8 cellular contexts compared by ENCODE assay signal in the genomic region with DNA sequence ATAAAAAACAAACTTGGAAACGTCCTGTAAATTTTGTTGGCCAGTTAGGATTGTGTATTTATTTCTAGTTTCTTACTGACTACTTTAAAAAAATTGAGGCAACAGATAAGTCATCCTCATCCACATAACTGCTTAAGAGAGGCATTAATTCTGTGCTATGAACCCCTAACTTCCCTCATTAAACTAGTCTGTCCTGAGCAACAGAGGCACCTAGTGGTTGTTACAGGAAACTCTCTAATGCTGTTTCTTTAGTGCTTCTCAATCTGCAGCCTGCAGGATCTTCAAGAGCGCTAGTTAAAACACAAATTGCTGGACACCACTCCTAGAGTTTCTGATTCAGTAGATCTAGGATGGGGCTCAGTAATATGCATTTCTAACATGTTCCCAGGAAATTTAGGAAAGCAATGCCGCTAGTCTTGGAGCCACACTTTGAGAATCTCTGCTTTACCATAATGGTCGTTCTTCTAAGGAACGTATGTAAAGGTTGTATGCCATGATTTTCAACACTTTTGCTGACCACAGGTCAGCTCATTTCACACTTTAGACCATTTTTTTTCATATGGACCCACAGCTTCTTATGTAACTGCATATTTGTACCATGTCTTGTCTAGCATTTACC.
A peak's percentile ranks its signal among the peaks of the same experiment; 100 is the strongest.
DNase-seq lines count a peak whose midpoint lies in the region; ATAC-seq and TF ChIP-seq lines count a peak whose summit lies in the region.

No MANE protein-coding gene starts in this region.

- H3K27me3 Mint-ChIP-seq in activated CD4-positive, alpha-beta memory T cell treated with anti-CD3 and anti-CD28 coated beads, Interleukin-2, amount 10 ng/mL, durations not matched to agents 7 days and 5 days = peaks cover 2% of the 10 kb centered on the region

- H3K36me3 ChIP-seq in PC-3 (ENCODE audit: low read depth, low read length) = no peaks in the 10 kb centered on the region
- no peaks in the 10 kb centered on the region for H3K36me3 ChIP-seq in ascending aorta

- H3F3A ChIP-seq in PC-3 (ENCODE audit: low read length, unreplicated experiment) = no peaks in the 10 kb centered on the region

- ATAC-seq in GM19455 (IDR thresholded peaks at IDR 0.05; ENCODE audit: unreplicated experiment) (peak; percentile 59), HG03575 (IDR thresholded peaks at IDR 0.05; ENCODE audit: extremely low read depth, insufficient number of reproducible peaks, low FRiP score, unreplicated experiment) (peak; percentile 78), PC-3 (no peak; the same call in 1 of the 2 replicates), GM18868 (IDR thresholded peaks at IDR 0.05; ENCODE audit: unreplicated experiment) (no peak)

- no peaks in the 10 kb centered on the region for H4K20me1 ChIP-seq in PC-3 (ENCODE audit: low read length)

- H3K9me3 ChIP-seq in PC-3 (ENCODE audit: low read length) (no peaks in the 10 kb centered on the region), ascending aorta (no peaks in the 10 kb centered on the region)

- H3K4me1 ChIP-seq in PC-3 (ENCODE audit: insufficient read depth, low read length) (no peaks in the 10 kb centered on the region), ascending aorta (no peaks in the 10 kb centered on the region)

- CTCF ChIA-PET in PC-3 (lab: Charles Lee) = no interaction called here
- CTCF ChIA-PET in activated CD4-positive, alpha-beta memory T cell treated with anti-CD3 and anti-CD28 coated beads, Interleukin-2, amount 10 ng/mL, durations not matched to agents 7 days and 5 days (lab: Charles Lee) = no interaction called here

- H3K9ac ChIP-seq in PC-3 (ENCODE audit: low read length) = no peak overlapping the region

- no peak overlapping the region for H2AFZ ChIP-seq in PC-3 (ENCODE audit: low read length)

- H3K4me2 ChIP-seq in PC-3 (ENCODE audit: low read length) = no peak overlapping the region

- H3K4me3 ChIP-seq in PC-3 (ENCODE audit: low read length) = no peak overlapping the region
- H3K4me3 ChIP-seq in ascending aorta = no peak overlapping the region

- no peaks in the 10 kb centered on the region for H3K36me3 Mint-ChIP-seq in activated CD4-positive, alpha-beta memory T cell treated with anti-CD3 and anti-CD28 coated beads, Interleukin-2, amount 10 ng/mL, durations not matched to agents 7 days and 5 days (ENCODE audit: low read depth)

- no peaks in the 10 kb centered on the region for H3K9me2 ChIP-seq in PC-3 (replicated peaks; ENCODE audit: low read length)

- no TSS peak for BruUV-seq in PC-3 (replicated peaks; lab: Mats Ljungman, UMichigan)

- H3K79me2 ChIP-seq in PC-3 (ENCODE audit: low read length) = no peaks in the 10 kb centered on the region

- POLR2A ChIA-PET in PC-3 (lab: Charles Lee; ENCODE audit: unreplicated experiment) = no interaction called here
- POLR2A ChIA-PET in activated CD4-positive, alpha-beta memory T cell treated with anti-CD3 and anti-CD28 coated beads, Interleukin-2, amount 10 ng/mL, durations not matched to agents 7 days and 5 days (lab: Charles Lee) = no interaction called here

- no peaks in the 10 kb centered on the region for H3K9me3 Mint-ChIP-seq in activated CD4-positive, alpha-beta memory T cell treated with anti-CD3 and anti-CD28 coated beads, Interleukin-2, amount 10 ng/mL, durations not matched to agents 7 days and 5 days

- intact Hi-C loops in PC-3 (cut with micrococcal nuclease) (loop anchor here (5.0 kb wide), 1 partner anchor 143 kb away; no protein-coding TSS in a partner anchor), ascending aorta (cut with DNase I) (no loop called here)

- H3K27me3 ChIP-seq in PC-3 (ENCODE audit: low read length) = no peaks in the 10 kb centered on the region
- no peaks in the 10 kb centered on the region for H3K27me3 ChIP-seq in ascending aorta

- TF ChIP-seq CTCF in PC-3 (conservative IDR thresholded peaks at IDR 0.05; ENCODE audit: low read depth, low read length) (peak; percentile 71), ascending aorta (IDR thresholded peaks at IDR 0.05) (peak in 1 of 3 experiments; percentile 9)

- H3K27ac Mint-ChIP-seq in activated CD4-positive, alpha-beta memory T cell treated with anti-CD3 and anti-CD28 coated beads, Interleukin-2, amount 10 ng/mL, durations not matched to agents 7 days and 5 days = no peak overlapping the region

- no peak overlapping the region for H3K27ac ChIP-seq in PC-3 (ENCODE audit: low read length)
- no peak overlapping the region for H3K27ac ChIP-seq in ascending aorta

- DNase-seq in DMS53 treated with DMSO at 0.1 percent for 48 hours (lab: John Stamatoyannopoulos, UW; ENCODE audit: unreplicated experiment) (peak; percentile 30), PC-3 (peak; percentile 51), iPS-NIHi11 (ENCODE audit: low spot score) (peak; percentile 48), ascending aorta (ENCODE audit: low spot score in 2 of 2) (no peak)
- no peak for DNase-seq in activated CD4-positive, alpha-beta memory T cell treated with anti-CD3 and anti-CD28 coated beads, Interleukin-2, amount 10 ng/mL, durations not matched to agents 7 days and 5 days

- no peaks in the 10 kb centered on the region for H3K4me1 Mint-ChIP-seq in activated CD4-positive, alpha-beta memory T cell treated with anti-CD3 and anti-CD28 coated beads, Interleukin-2, amount 10 ng/mL, durations not matched to agents 7 days and 5 days

- H3K4me3 Mint-ChIP-seq in activated CD4-positive, alpha-beta memory T cell treated with anti-CD3 and anti-CD28 coated beads, Interleukin-2, amount 10 ng/mL, durations not matched to agents 7 days and 5 days = no peak overlapping the region

Comparison
In these comparisons a context has a peak if more than half of its experiments do, and no peak if none do; other contexts are left out.
1. DNase-seq: peak in DMS53 treated with DMSO at 0.1 percent for 48 hours (single experiment), PC-3 (single experiment) and iPS-NIHi11 (single experiment); none in ascending aorta (0 of 2) and activated CD4-positive, alpha-beta memory T cell treated with anti-CD3 and anti-CD28 coated beads, Interleukin-2, amount 10 ng/mL, durations not matched to agents 7 days and 5 days (single experiment).
2. ATAC-seq: peak in GM19455 (single experiment) and HG03575 (single experiment); none in PC-3 (single experiment) and GM18868 (single experiment).